Comparison of ENCODE assay signal across 1 cellular context in the genomic region with DNA sequence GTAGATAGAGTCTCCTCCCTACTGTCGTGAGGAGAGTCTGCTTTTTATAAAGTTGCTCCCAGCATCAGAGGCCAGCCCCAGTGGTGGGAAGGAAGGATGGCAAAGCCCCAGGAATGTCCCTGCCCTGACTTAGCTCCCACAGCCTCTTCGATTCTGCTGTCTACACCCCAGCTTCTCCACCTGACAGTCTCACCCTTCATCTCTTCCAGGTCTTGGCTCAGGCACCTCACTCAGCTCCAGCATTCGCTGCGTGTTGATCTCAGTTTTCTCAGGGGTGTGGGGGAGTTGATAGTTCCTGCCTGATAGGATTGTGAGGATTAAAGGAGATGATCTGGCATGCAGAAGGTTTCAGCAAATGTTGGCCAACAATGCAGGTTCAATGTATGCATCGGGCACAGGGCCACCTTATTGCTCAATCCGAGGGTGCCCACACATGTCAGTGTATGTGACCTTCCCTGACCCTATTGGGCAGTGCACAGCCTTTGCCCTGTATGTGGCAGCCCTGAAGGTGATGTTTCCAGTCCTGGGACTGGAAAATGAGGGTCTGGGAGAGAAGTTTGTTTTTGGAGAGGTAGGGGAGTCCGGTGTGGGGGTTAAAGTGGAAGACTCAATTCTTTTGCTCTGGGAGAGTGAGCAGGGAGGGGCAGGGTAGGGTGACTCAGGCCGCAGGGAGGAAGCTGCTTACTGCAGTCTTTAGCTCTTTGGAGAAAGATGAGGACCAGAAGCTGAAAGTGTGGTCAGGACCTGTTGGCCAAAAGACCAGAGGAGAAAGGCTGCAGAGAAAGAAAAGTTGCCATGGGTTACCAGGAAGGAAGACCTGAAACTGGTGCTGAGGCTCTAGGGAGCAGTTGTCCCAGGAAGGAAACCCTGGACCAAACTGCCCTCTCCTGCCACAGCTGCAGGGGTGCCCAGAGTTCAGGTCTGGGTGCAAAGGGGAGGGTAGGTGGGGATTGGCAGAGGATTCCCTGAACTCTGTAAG.
TF ChIP-seq lines count a peak whose summit lies in the region.

No MANE protein-coding gene starts in this region.

TF ChIP-seq in K562, 482 proteins besides CTCF, POLR2A, EP300 and RAD21 (continued from another document):
- TF ChIP-seq JUND (IDR thresholded peaks at IDR 0.05; ENCODE audit: borderline replicate concordance, low read depth, low read length): peak; percentile 46; the same call in 1 of the 2 replicates
- TF ChIP-seq JUND (tag; IDR thresholded peaks at IDR 0.05; ENCODE audit: borderline replicate concordance, low read depth, low read length): peak; percentile 22; the same call in 1 of the 3 replicates
- no peak for TF ChIP-seq KAT2B (IDR thresholded peaks at IDR 0.05; ENCODE audit: low read depth, low read length)
- no peak for TF ChIP-seq EZH2 (IDR thresholded peaks at IDR 0.05; ENCODE audit: borderline replicate concordance, low read depth, low read length)
- no peak for TF ChIP-seq FOXA1 (IDR thresholded peaks at IDR 0.05; ENCODE audit: borderline replicate concordance)
- TF ChIP-seq, protein P1, sequence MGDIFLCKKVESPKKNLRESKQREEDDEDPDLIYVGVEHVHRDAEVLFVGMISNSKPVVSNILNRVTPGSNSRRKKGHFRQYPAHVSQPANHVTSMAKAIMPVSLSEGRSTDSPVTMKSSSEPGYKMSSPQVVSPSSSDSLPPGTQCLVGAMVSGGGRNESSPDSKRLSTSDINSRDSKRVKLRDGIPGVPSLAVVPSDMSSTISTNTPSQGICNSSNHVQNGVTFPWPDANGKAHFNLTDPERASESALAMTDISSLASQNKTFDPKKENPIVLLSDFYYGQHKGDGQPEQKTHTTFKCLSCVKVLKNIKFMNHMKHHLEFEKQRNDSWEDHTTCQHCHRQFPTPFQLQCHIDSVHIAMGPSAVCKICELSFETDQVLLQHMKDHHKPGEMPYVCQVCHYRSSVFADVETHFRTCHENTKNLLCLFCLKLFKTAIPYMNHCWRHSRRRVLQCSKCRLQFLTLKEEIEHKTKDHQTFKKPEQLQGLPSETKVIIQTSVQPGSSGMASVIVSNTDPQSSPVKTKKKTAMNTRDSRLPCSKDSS (IDR thresholded peaks at IDR 0.05; ENCODE audit: low read depth, partially characterized antibody): no peak
- no peak for TF ChIP-seq ZNF263 (CRISPR knock-in tag; IDR thresholded peaks at IDR 0.05; ENCODE audit: borderline replicate concordance)
- TF ChIP-seq, protein P2, sequence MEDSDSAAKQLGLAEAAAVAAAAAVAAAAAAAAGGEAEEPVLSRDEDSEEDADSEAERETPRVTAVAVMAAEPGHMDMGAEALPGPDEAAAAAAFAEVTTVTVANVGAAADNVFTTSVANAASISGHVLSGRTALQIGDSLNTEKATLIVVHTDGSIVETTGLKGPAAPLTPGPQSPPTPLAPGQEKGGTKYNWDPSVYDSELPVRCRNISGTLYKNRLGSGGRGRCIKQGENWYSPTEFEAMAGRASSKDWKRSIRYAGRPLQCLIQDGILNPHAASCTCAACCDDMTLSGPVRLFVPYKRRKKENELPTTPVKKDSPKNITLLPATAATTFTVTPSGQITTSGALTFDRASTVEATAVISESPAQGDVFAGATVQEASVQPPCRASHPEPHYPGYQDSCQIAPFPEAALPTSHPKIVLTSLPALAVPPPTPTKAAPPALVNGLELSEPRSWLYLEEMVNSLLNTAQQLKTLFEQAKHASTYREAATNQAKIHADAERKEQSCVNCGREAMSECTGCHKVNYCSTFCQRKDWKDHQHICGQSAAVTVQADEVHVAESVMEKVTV (CRISPR knock-in tag; IDR thresholded peaks at IDR 0.05): no peak
- peak; percentile 48 for TF ChIP-seq ARID1B (IDR thresholded peaks at IDR 0.05)
